In genomic region chr20:43981535-43981934, GRCh38 we compare ENCODE assay signal across 15 cellular contexts.
"Had no signal": no experiment of that assay in that cellular context is flagged by ENCODE, and none has a peak within 500 bp of the region (broad histone marks: within the 10 kb centered on the region; RNA-seq: fewer than 3 reads in every experiment).

No MANE protein-coding gene starts in this region.

- H3K27ac ChIP-seq: pancreas, sigmoid colon, spleen, stomach, testis had no signal

- DNase-seq: activated CD4-positive, alpha-beta T cell treated with anti-CD3 and anti-CD28 coated beads, Interleukin-2, amount 50 U/mL, for 1 hour; activated naive CD4-positive, alpha-beta T cell treated with Interleukin-2 at 50 U/mL for 16 hours; activated T-cell treated with anti-CD3 and anti-CD28 coated beads for 4 hours; anterior cingulate cortex; cortex of kidney; effector memory CD4-positive, alpha-beta T cell; foreskin fibroblast; kidney glomerular epithelial cell; pancreas; sigmoid colon; spleen; stomach; T-helper 2 cell; testis; upper lobe of left lung had no signal

- H3K4me1 ChIP-seq: pancreas, sigmoid colon, testis had no signal

- H3K9me3 ChIP-seq: pancreas, sigmoid colon, spleen, stomach, testis, upper lobe of left lung had no signal

- H3K4me3 ChIP-seq: pancreas, sigmoid colon, spleen, stomach, testis, upper lobe of left lung had no signal

- H3K36me3 ChIP-seq: pancreas, sigmoid colon, spleen, stomach, upper lobe of left lung had no signal
